8 cellular contexts compared by ENCODE assay signal in genomic region chr10:92699193-92699517, GRCh38. TPM values are rescaled to one million over a fixed set of nuclear protein-coding genes. Genes with fewer than 3 reads are reported as not detected.
DNase-seq lines count a peak whose midpoint lies in the region; ATAC-seq and TF ChIP-seq lines count a peak whose summit lies in the region.

No MANE protein-coding gene starts in this region.

- TF ChIP-seq CTCF in BJ (IDR thresholded peaks at IDR 0.05; ENCODE audit: insufficient read depth, low read depth, low read length) (no peak), endodermal cell (conservative IDR thresholded peaks at IDR 0.05) (no peak), neural crest cell (conservative IDR thresholded peaks at IDR 0.05) (no peak)

- no peak overlapping the region for H3K27ac ChIP-seq in endodermal cell (ENCODE audit: low read depth, low read length)

- peaks cover 48% of the 10 kb centered on the region for H3K27me3 Mint-ChIP-seq in endodermal cell (ENCODE audit: insufficient read depth)
- H3K27me3 Mint-ChIP-seq in neural crest cell (ENCODE audit: low read depth), result peaks cover 94% of the 10 kb centered on the region

- H3K4me3 ChIP-seq in BJ (ENCODE audit: low read depth, low read length) (peak overlapping the region; percentile 34), NT2/D1 (ENCODE audit: insufficient read length, low read depth) (peak overlapping the region; percentile 55), endodermal cell (ENCODE audit: low read length) (peak overlapping the region; percentile 72)

- H3K4me1 Mint-ChIP-seq in endodermal cell, result peaks cover 45% of the 10 kb centered on the region
- peaks cover 13% of the 10 kb centered on the region for H3K4me1 Mint-ChIP-seq in neural crest cell

- H3K36me3 ChIP-seq in BJ (ENCODE audit: control insufficient read depth, insufficient read depth, low read length), result no peaks in the 10 kb centered on the region
- H3K36me3 ChIP-seq in NT2/D1 (ENCODE audit: insufficient read depth, insufficient read length, low read length), result no peaks in the 10 kb centered on the region
- peaks cover 6% of the 10 kb centered on the region for H3K36me3 ChIP-seq in endodermal cell (ENCODE audit: control insufficient read depth, insufficient read depth, low read length)

- H3K4me3 Mint-ChIP-seq in endodermal cell (peak overlapping the region; percentile 65), neural crest cell (peak overlapping the region; percentile 76)

- no peaks in the 10 kb centered on the region for H3K9me3 Mint-ChIP-seq in endodermal cell
- no peaks in the 10 kb centered on the region for H3K9me3 Mint-ChIP-seq in neural crest cell

- CTCF ChIA-PET in BJ (lab: Yijun Ruan, JAX), result no interaction called here

- H3K27me3 ChIP-seq in BJ (ENCODE audit: control insufficient read depth, insufficient read depth, low read length), result no peaks in the 10 kb centered on the region
- peaks cover 78% of the 10 kb centered on the region for H3K27me3 ChIP-seq in NT2/D1 (ENCODE audit: insufficient read depth, insufficient read length)
- H3K27me3 ChIP-seq in endodermal cell (ENCODE audit: control insufficient read depth, insufficient read depth, low read length, poor library complexity, severe bottlenecking), result peaks cover 19% of the 10 kb centered on the region

- no peak for ATAC-seq in HG02973 (IDR thresholded peaks at IDR 0.05; ENCODE audit: unreplicated experiment)

- peak overlapping the region; percentile 74 for H3K27ac Mint-ChIP-seq in endodermal cell
- no peak overlapping the region for H3K27ac Mint-ChIP-seq in neural crest cell (ENCODE audit: unreplicated experiment)

- no peaks in the 10 kb centered on the region for H3K9me3 ChIP-seq in NT2/D1 (ENCODE audit: insufficient read depth, low read length)
- no peaks in the 10 kb centered on the region for H3K9me3 ChIP-seq in endodermal cell (ENCODE audit: control insufficient read depth, low read length)

- WGBS in endodermal cell (ENCODE audit: insufficient coverage in 1 of 2, insufficient read length in 1 of 2), 2 experiments, result 40% methylated on average over 3 of the region's 3 CpGs; no CpG with 5 or more reads in 1 of the 2 experiments

- H3K4me1 ChIP-seq in NT2/D1 (ENCODE audit: insufficient read depth, insufficient read length) (no peaks in the 10 kb centered on the region), endodermal cell (ENCODE audit: control insufficient read depth, insufficient read depth, low read length) (peaks cover 9% of the 10 kb centered on the region)

- peak overlapping the region; percentile 64 for H3K9ac ChIP-seq in NT2/D1 (ENCODE audit: insufficient read length, low read depth)
- no peak overlapping the region for H3K9ac ChIP-seq in endodermal cell (ENCODE audit: extremely low read depth, low read length, poor library complexity, severe bottlenecking)

- H3K36me3 Mint-ChIP-seq in endodermal cell (ENCODE audit: low read depth) (peaks cover 12% of the 10 kb centered on the region), neural crest cell (ENCODE audit: low read depth) (no peaks in the 10 kb centered on the region)

- POLR2A ChIA-PET in BJ (lab: Charles Lee), result no interaction called here

- DNase-seq in BJ (ENCODE audit: low read depth) (no peak), NT2/D1 (ENCODE audit: low read depth, low spot score) (no peak), endodermal cell (no peak), neural crest cell (ENCODE audit: low read depth, low spot score) (no peak), D341Med (ENCODE audit: low spot score) (no peak), NCI-H1092 treated with DMSO at 0.1 percent for 48 hours (lab: John Stamatoyannopoulos, UW) (no peak), NCI-H2227 treated with DMSO at 0.1 percent for 48 hours (lab: John Stamatoyannopoulos, UW) (no peak)

RNA-seq across cellular contexts. Expression of gene HHEX, which starts 9.4 kb away (rescaled TPM):
- polyA plus RNA-seq in BJ (2011; rRNA removed), result 2.6 and 3.4 TPM in 2 replicates
- 0.76 and 0.98 TPM in 2 replicates for polyA minus RNA-seq in BJ (2011; rRNA and poly(A)+ RNA removed)
- total RNA-seq in endodermal cell, result 100 to 1,000 TPM in 1 of 2 donors, 10 to 100 TPM in 1; 96.5 to 113 TPM
- 10.3 TPM for polyA plus RNA-seq in endodermal cell (2013, experiment 1 of 2)
- polyA plus RNA-seq in endodermal cell (2013, experiment 2 of 2), result 10.7 TPM
- not detected in 2 replicates for total RNA-seq in neural crest cell

Comparison
In these comparisons a context has a peak if more than half of its experiments do, and no peak if none do; other contexts are left out.
1. RNA of gene HHEX, which starts 9.4 kb away (total RNA-seq): 96.5 to 113 TPM in endodermal cell; not detected in neural crest cell; every median in the first group is over 10 times any median in the second.
2. Peak in every context shown above with its lines, with median percentiles within 50 percentile points of each other: H3K4me3 ChIP-seq.